1 cellular context compared by ENCODE assay signal in the genomic region with DNA sequence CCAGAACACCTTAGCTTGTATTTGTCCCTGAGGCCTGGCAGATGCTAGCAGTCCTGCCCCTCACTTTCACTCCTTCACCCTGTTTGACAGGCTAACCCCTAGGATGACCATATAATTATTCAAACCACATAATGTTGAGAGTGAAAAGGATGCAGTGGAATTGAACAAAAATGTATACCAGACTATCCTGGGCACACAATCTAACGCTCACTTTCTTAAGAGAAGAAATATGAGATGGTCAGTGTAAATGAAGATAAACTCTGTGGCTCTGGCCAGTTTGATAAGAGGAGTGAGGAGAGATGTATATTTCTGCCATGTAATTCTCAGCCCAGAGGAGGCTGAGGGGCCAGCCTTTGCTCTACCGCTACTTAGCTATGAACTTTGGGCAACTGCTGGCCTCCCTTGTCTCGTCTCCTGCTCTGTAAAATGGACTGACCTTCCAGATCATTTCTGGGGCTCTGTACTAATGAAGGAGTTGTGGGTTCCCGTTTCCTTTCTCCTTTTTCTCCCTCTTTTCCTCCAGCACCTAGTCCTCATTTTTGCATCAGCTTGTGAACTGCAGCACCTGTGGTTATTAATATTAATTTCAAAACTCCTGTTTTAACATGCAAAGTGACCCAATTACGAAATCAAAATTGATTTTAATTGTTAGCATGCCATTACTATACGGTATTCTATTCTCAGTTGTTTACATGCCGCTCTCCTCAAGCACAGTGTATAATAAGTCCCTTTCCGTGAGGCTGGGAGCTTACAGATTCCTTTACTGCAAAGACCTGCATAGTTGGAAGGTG.
A peak's percentile ranks its signal among the peaks of the same experiment; 100 is the strongest.
TF ChIP-seq lines count a peak whose summit lies in the region.

No MANE protein-coding gene starts in this region.

TF ChIP-seq in K562, 482 proteins besides CTCF, POLR2A, EP300 and RAD21 (continued from another document and continues in another):
- TF ChIP-seq PYGO2 (tag; IDR thresholded peaks at IDR 0.05) = no peak
- TF ChIP-seq U2AF1 (optimal IDR thresholded peaks at IDR 0.05; ENCODE audit: low read depth, low read length) = no peak
- 0 out of 2 replicates have a peak, but pooled peaks have one; percentile 31 for TF ChIP-seq ZBTB1 (CRISPR knock-in tag; IDR thresholded peaks at IDR 0.05; ENCODE audit: borderline replicate concordance, low read depth)
- TF ChIP-seq, protein P1, sequence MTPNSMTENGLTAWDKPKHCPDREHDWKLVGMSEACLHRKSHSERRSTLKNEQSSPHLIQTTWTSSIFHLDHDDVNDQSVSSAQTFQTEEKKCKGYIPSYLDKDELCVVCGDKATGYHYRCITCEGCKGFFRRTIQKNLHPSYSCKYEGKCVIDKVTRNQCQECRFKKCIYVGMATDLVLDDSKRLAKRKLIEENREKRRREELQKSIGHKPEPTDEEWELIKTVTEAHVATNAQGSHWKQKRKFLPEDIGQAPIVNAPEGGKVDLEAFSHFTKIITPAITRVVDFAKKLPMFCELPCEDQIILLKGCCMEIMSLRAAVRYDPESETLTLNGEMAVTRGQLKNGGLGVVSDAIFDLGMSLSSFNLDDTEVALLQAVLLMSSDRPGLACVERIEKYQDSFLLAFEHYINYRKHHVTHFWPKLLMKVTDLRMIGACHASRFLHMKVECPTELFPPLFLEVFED (CRISPR knock-in tag; conservative IDR thresholded peaks at IDR 0.05) = no peak
- TF ChIP-seq MYC (IDR thresholded peaks at IDR 0.05; ENCODE audit: low read depth, low read length) = peak; percentile 16; the same call in 1 of the 2 replicates
- no peak for TF ChIP-seq MYC (CRISPR knock-in tag; IDR thresholded peaks at IDR 0.05; ENCODE audit: borderline replicate concordance, low read depth)
- peak; percentile 64; the same call in 1 of the 2 replicates for TF ChIP-seq MEF2D (tag; conservative IDR thresholded peaks at IDR 0.05; ENCODE audit: low read depth)
- TF ChIP-seq CBX3 (IDR thresholded peaks at IDR 0.05; ENCODE audit: borderline replicate concordance in 1 of 2, low read length in 2 of 2) = no peak
- no peak for TF ChIP-seq RERE (CRISPR knock-in tag; IDR thresholded peaks at IDR 0.05; ENCODE audit: borderline replicate concordance)
- TF ChIP-seq TAF15 (IDR thresholded peaks at IDR 0.05; ENCODE audit: low read depth, low read length) = no peak
- no peak for TF ChIP-seq SRSF3 (IDR thresholded peaks at IDR 0.05; ENCODE audit: insufficient read depth, low read length)
- no peak for TF ChIP-seq GABPA (tag; conservative IDR thresholded peaks at IDR 0.05; ENCODE audit: low read depth)
- peak; percentile 88 for TF ChIP-seq SMARCC2 (IDR thresholded peaks at IDR 0.05; ENCODE audit: low read depth)
- peak; percentile 35; the same call in 1 of the 2 replicates for TF ChIP-seq KLF6 (CRISPR knock-in tag; IDR thresholded peaks at IDR 0.05; ENCODE audit: borderline replicate concordance)
- TF ChIP-seq NFRKB (IDR thresholded peaks at IDR 0.05; ENCODE audit: low read depth) = 0 out of 2 replicates have a peak, but pooled peaks have one; percentile 36
- no peak; the same call in 1 of the 2 replicates for TF ChIP-seq NFATC3 (IDR thresholded peaks at IDR 0.05)
- no peak for TF ChIP-seq ZNF584 (CRISPR knock-in tag; IDR thresholded peaks at IDR 0.05; ENCODE audit: low read depth)
- TF ChIP-seq EWSR1 (IDR thresholded peaks at IDR 0.05; ENCODE audit: borderline replicate concordance, low read depth, partially characterized antibody) = no peak
- 0 out of 2 replicates have a peak, but pooled peaks have one; percentile 44 for TF ChIP-seq PHB2 (IDR thresholded peaks at IDR 0.05; ENCODE audit: low read depth)
- TF ChIP-seq FOSL1 (tag; conservative IDR thresholded peaks at IDR 0.05) = no peak; the same call in 1 of the 2 replicates
- TF ChIP-seq, protein P2, sequence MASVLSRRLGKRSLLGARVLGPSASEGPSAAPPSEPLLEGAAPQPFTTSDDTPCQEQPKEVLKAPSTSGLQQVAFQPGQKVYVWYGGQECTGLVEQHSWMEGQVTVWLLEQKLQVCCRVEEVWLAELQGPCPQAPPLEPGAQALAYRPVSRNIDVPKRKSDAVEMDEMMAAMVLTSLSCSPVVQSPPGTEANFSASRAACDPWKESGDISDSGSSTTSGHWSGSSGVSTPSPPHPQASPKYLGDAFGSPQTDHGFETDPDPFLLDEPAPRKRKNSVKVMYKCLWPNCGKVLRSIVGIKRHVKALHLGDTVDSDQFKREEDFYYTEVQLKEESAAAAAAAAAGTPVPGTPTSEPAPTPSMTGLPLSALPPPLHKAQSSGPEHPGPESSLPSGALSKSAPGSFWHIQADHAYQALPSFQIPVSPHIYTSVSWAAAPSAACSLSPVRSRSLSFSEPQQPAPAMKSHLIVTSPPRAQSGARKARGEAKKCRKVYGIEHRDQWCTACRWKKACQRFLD (CRISPR knock-in tag; IDR thresholded peaks at IDR 0.05) = no peak; the same call in 1 of the 2 replicates
- no peak for TF ChIP-seq SMC3 (conservative IDR thresholded peaks at IDR 0.05; ENCODE audit: insufficient read depth, low read depth, low read length)
- no peak for TF ChIP-seq ZNF785 (CRISPR knock-in tag; IDR thresholded peaks at IDR 0.05)
- TF ChIP-seq ZNF398 (CRISPR knock-in tag; IDR thresholded peaks at IDR 0.05) = no peak
- TF ChIP-seq CBFA2T3 (IDR thresholded peaks at IDR 0.05) = peak; percentile 92
- no peak for TF ChIP-seq ZNF133 (CRISPR knock-in tag; IDR thresholded peaks at IDR 0.05)
- peak; percentile 83 for TF ChIP-seq GATA2 (CRISPR knock-in tag; IDR thresholded peaks at IDR 0.05)
- TF ChIP-seq XRCC5 (IDR thresholded peaks at IDR 0.05; ENCODE audit: low read depth, low read length) = no peak
- peak; percentile 92 for TF ChIP-seq TCF3 (CRISPR knock-in tag; IDR thresholded peaks at IDR 0.05)
- TF ChIP-seq PML (IDR thresholded peaks at IDR 0.05; ENCODE audit: low read length) = peak; percentile 70; the same call in 1 of the 2 replicates
- TF ChIP-seq CHD1 (IDR thresholded peaks at IDR 0.05; ENCODE audit: low read length) = no peak
- peak; percentile 55 for TF ChIP-seq L3MBTL2 (IDR thresholded peaks at IDR 0.05)
- no peak for TF ChIP-seq BCOR (IDR thresholded peaks at IDR 0.05)
- TF ChIP-seq NR2C1 (IDR thresholded peaks at IDR 0.05) = no peak
- 0 out of 2 replicates have a peak, but pooled peaks have one; percentile 3 for TF ChIP-seq NR2C1 (tag; IDR thresholded peaks at IDR 0.05)
- peak; percentile 56; the same call in 1 of the 2 replicates for TF ChIP-seq SMAD4 (CRISPR knock-in tag; conservative IDR thresholded peaks at IDR 0.05)
- TF ChIP-seq MCM2 (IDR thresholded peaks at IDR 0.05; ENCODE audit: low read depth) = no peak
- peak; percentile 55; the same call in 1 of the 2 replicates for TF ChIP-seq NFIC (IDR thresholded peaks at IDR 0.05)
- no peak for TF ChIP-seq UBTF (IDR thresholded peaks at IDR 0.05; ENCODE audit: borderline replicate concordance in 1 of 2, low read depth in 2 of 2, low read length in 2 of 2)
- peak; percentile 85 for TF ChIP-seq CBFA2T2 (conservative IDR thresholded peaks at IDR 0.05)
- no peak for TF ChIP-seq PCBP2 (IDR thresholded peaks at IDR 0.05; ENCODE audit: low read depth, low read length, poor library complexity, severe bottlenecking)
- TF ChIP-seq TGIF2 (CRISPR knock-in tag; IDR thresholded peaks at IDR 0.05) = no peak
- TF ChIP-seq MAFF (IDR thresholded peaks at IDR 0.05; ENCODE audit: low read length) = peak; percentile 36; the same call in 1 of the 2 replicates
- TF ChIP-seq KAT8 (IDR thresholded peaks at IDR 0.05; ENCODE audit: low read depth) = no peak
- TF ChIP-seq, protein P3, sequence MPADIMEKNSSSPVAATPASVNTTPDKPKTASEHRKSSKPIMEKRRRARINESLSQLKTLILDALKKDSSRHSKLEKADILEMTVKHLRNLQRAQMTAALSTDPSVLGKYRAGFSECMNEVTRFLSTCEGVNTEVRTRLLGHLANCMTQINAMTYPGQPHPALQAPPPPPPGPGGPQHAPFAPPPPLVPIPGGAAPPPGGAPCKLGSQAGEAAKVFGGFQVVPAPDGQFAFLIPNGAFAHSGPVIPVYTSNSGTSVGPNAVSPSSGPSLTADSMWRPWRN (IDR thresholded peaks at IDR 0.05; ENCODE audit: low read depth) = no peak
- TF ChIP-seq ZBTB49 (CRISPR knock-in tag; IDR thresholded peaks at IDR 0.05; ENCODE audit: borderline replicate concordance) = no peak
